In the genomic region with DNA sequence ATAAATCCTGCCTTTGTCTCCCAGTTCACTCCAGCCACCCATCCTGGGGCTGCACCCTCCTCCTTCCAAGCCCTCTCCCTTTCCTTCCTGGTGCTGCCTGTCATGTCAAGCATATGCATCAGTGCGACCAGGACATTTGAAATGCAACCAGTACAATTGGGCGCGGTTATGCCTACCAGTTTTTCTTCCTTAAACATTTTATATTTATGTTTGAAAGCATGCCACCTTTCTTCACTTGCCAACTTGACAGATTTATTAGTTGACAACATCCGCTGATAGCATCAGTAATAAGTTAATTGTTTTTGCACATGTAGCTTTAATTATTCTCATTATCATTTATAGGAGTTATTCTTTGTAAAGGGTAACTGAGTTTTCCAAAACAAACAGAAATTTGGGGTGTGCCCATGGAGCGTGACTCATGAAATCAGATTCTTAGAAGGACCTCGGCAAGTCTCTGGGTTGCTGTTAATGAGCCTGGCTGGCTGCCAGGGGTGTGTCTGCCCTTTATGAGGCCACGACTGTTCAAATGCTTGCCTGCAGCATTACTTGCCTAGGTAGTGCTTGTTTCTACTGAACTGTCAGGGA, we compare ENCODE assay signal across 9 cellular contexts. TPM values are rescaled to one million over a fixed set of nuclear protein-coding genes. Genes with fewer than 3 reads are reported as not detected.
DNase-seq lines count a peak whose midpoint lies in the region; ATAC-seq, FAIRE-seq and TF ChIP-seq lines count a peak whose summit lies in the region.
"Had no signal": no experiment of that assay in that cellular context is flagged by ENCODE, and none has a peak within 500 bp of the region (broad histone marks: within the 10 kb centered on the region; RNA-seq: fewer than 3 reads in every experiment).

No MANE protein-coding gene starts in this region.

- no peak overlapping the region for H2BK15ac ChIP-seq in mesenchymal stem cell (ENCODE audit: low read depth, poor library complexity, severe bottlenecking)

- POLR2A ChIA-PET in K562 (lab: Yijun Ruan, JAX) = interaction anchor here (1.1 kb wide), 1 partner anchor 16 kb away, joined by 5 read pairs; no protein-coding TSS in a partner anchor

- TF ChIP-seq CTCF in HFF-Myc (IDR thresholded peaks at IDR 0.05; ENCODE audit: low read depth, low read length, missing control alignments) (no peak), K562 (IDR thresholded peaks at IDR 0.05 in 2 of 3, conservative IDR thresholded peaks at IDR 0.05 in 1 of 3; ENCODE audit: insufficient read depth in 2 of 3, low read depth in 1 of 3, low read length in 3 of 3) (no peak)

- no peak overlapping the region for H2BK120ac ChIP-seq in mesenchymal stem cell (ENCODE audit: low read depth, low read length)

- no peak overlapping the region for H2BK5ac ChIP-seq in mesenchymal stem cell (ENCODE audit: low read depth, low read length, poor library complexity, severe bottlenecking)

- no peak overlapping the region for H2AK5ac ChIP-seq in mesenchymal stem cell (ENCODE audit: low read length, severe bottlenecking)

- no peaks in the 10 kb centered on the region for H4K20me1 ChIP-seq in K562 (replicated peaks; ENCODE audit: control insufficient read depth, insufficient read depth, low read length)

- H3K9me3 ChIP-seq in K562 (replicated peaks; ENCODE audit: control insufficient read depth, insufficient read depth, low read depth, low read length) (no peaks in the 10 kb centered on the region), mesenchymal stem cell (ENCODE audit: control insufficient read depth, low read length) (peaks cover 7% of the 10 kb centered on the region)

- intact Hi-C loops in K562 (cut with micrococcal nuclease) = no loop called here

- peak; percentile 96 for ATAC-seq in K562
- no peak for ATAC-seq in GM19452 (IDR thresholded peaks at IDR 0.05; ENCODE audit: unreplicated experiment)

- H2AFZ ChIP-seq in K562 (ENCODE audit: low read depth, low read length) (no peak overlapping the region), mesenchymal stem cell (ENCODE audit: low read depth, low read length) (no peak overlapping the region)

- no peaks in the 10 kb centered on the region for H3K79me2 ChIP-seq in K562 (ENCODE audit: control insufficient read depth, insufficient read depth, low read length)

- in situ Hi-C loops in K562 (cut with MboI) = no loop called here

- H4K91ac ChIP-seq in mesenchymal stem cell (ENCODE audit: low read length) = no peak overlapping the region

- DNase-seq in HFF-Myc (ENCODE audit: extremely low read depth, low read depth) = peak; percentile 90
- peak; percentile 58 for DNase-seq in NCI-H2227 (lab: John Stamatoyannopoulos, UW; ENCODE audit: unreplicated experiment)
- DNase-seq in K562 (ENCODE audit: extremely low read depth in 1 of 4, low spot score in 3 of 4) = peak; percentile 45 to 94 (median 63)
- peak; percentile 45 for DNase-seq in mesenchymal stem cell
- DNase-seq in activated T-cell treated with anti-CD3 and anti-CD28 coated beads, Interleukin-2, amount 50 U/mL, for 1 hour = no peak
- DNase-seq in C1 segment of cervical spinal cord (lab: John Stamatoyannopoulos, UW) = no peak
- no peak for DNase-seq in pons (ENCODE audit: low spot score)

- TF ChIP-seq POLR2A in K562 (conservative IDR thresholded peaks at IDR 0.05) = no peak

- TF ChIP-seq RAD21 in K562 (CRISPR knock-in tag; conservative IDR thresholded peaks at IDR 0.05 in 1 of 2, IDR thresholded peaks at IDR 0.05 in 1 of 2) = peak in 1 of 2 experiments; percentile 6; a peak in 2 of 4 replicates

- H4K8ac ChIP-seq in mesenchymal stem cell (ENCODE audit: low read length) = no peak overlapping the region

- H3K36me3 ChIP-seq in K562 (ENCODE audit: control insufficient read depth, insufficient read depth, low read length) (no peaks in the 10 kb centered on the region), mesenchymal stem cell (ENCODE audit: control insufficient read depth in 1 of 2, insufficient read depth in 2 of 2, low read depth in 1 of 2, low read length in 2 of 2) (no peaks in the 10 kb centered on the region)

- no peak overlapping the region for H3K4ac ChIP-seq in mesenchymal stem cell (ENCODE audit: low read depth in 1 of 2, low read length in 2 of 2)

- H3K23ac ChIP-seq in mesenchymal stem cell (ENCODE audit: low read length in 2 of 2) = no peak overlapping the region

- no peaks in the 10 kb centered on the region; a peak in 1 of 5 replicates for H3K27me3 ChIP-seq in K562 (ENCODE audit: control insufficient read depth in 2 of 2, insufficient read depth in 2 of 2, low read length in 2 of 2)
- peaks cover 0 to 3% of the 10 kb centered on the region in 2 experiments for H3K27me3 ChIP-seq in mesenchymal stem cell (ENCODE audit: control insufficient read depth in 1 of 2, insufficient read depth in 1 of 2, low read length in 2 of 2)

- H3K4me1 ChIP-seq in K562 (replicated peaks in 1 of 2; ENCODE audit: control insufficient read depth in 2 of 2, insufficient read depth in 2 of 2, low read length in 2 of 2) = peaks cover 10 to 12% of the 10 kb centered on the region in 2 experiments
- H3K4me1 ChIP-seq in mesenchymal stem cell (ENCODE audit: control insufficient read depth, insufficient read depth, low read depth, low read length) = peaks cover 2% of the 10 kb centered on the region

- H3K9me1 ChIP-seq in K562 (ENCODE audit: control insufficient read depth, insufficient read depth, low read length) = no peaks in the 10 kb centered on the region

- CTCF ChIA-PET in K562 (lab: Yijun Ruan, JAX; ENCODE audit: low intra/inter-chr PET ratio) = no interaction called here

- no peak; the same call in 1 of the 2 replicates for TF ChIP-seq EP300 in K562 (IDR thresholded peaks at IDR 0.05; ENCODE audit: low read length)

- H3K4me3 ChIP-seq in HFF-Myc (replicated peaks; ENCODE audit: low read depth, low read length) (no peak overlapping the region), K562 (no peak overlapping the region), mesenchymal stem cell (ENCODE audit: insufficient read depth in 1 of 2, low read depth in 1 of 2, low read length in 2 of 2) (no peak overlapping the region)

- BruUV-seq in K562 (replicated peaks; lab: Mats Ljungman, UMichigan) = no TSS peak

- no peak overlapping the region for H2BK12ac ChIP-seq in mesenchymal stem cell (ENCODE audit: low read length in 2 of 2)

- WGBS in K562 (ENCODE audit: insufficient coverage, low coverage, missing lambda C conversion rate) = 6% methylated on average over 7 of the region's 7 CpGs
- WGBS in mesenchymal stem cell = 62% methylated on average over 5 of the region's 7 CpGs

- FAIRE-seq in K562 (lab: Jason Lieb, UNC) = peak; percentile 97
- FAIRE-seq: colon had no signal

- H3K14ac ChIP-seq in mesenchymal stem cell (ENCODE audit: low read length in 2 of 2) = no peak overlapping the region

- H3K27ac ChIP-seq in K562 (ENCODE audit: extremely low read depth, low read depth, low read length) (no peak overlapping the region), mesenchymal stem cell (ENCODE audit: low read length, poor library complexity, severe bottlenecking) (no peak overlapping the region)

- no peak overlapping the region for H3K18ac ChIP-seq in mesenchymal stem cell (ENCODE audit: low read depth in 1 of 2, low read length in 2 of 2)

- no peak overlapping the region; a peak in 1 of 4 replicates for H3K9ac ChIP-seq in K562 (ENCODE audit: insufficient read depth in 1 of 2, low read depth in 2 of 2, low read length in 2 of 2)
- no peak overlapping the region for H3K9ac ChIP-seq in mesenchymal stem cell (ENCODE audit: low read length)

- no peaks in the 10 kb centered on the region for H3K79me1 ChIP-seq in mesenchymal stem cell (replicated peaks; ENCODE audit: low read length, poor library complexity, severe bottlenecking)

- H3K4me2 ChIP-seq in K562 (ENCODE audit: insufficient read depth, low read length) (peak overlapping the region; percentile 10; the same call in 1 of the 2 replicates), mesenchymal stem cell (ENCODE audit: low read length, poor library complexity, severe bottlenecking) (no peak overlapping the region)

RNA-seq across cellular contexts. Expression of gene IL1B, which starts 32.8 kb away (rescaled TPM):
- not detected in 2 replicates for total RNA-seq in K562 (2011; cell fraction: chromatin; rRNA removed; ENCODE audit: low replicate concordance)
- not detected in 2 replicates for total RNA-seq in K562 (2011; cell fraction: nucleolus; rRNA removed)
- total RNA-seq in K562 (2011; cell fraction: nucleoplasm; rRNA removed) = not detected in 2 replicates
- total RNA-seq in K562 (2014; rRNA removed) (not detected in 2 replicates), K562 (2014; rRNA removed; fragmentation: Illumina TruSeq; extraction: Trizol) (not detected in 2 replicates), K562 (2015; rRNA removed; fragmentation: Illumina TruSeq; extraction: Trizol) (0.29 TPM in 1 of 2 replicates, not detected in the other), K562 (2021) (not detected in 2 replicates)
- polyA plus RNA-seq in K562 (2011; rRNA removed) (0.09 TPM in 1 of 2 replicates, not detected in the other), K562 (2014; fragmentation: Illumina TruSeq; extraction: Trizol) (not detected in 2 replicates), K562 (2014; fragmentation: Nextera tagmentation; extraction: Ambion mirVana) (not detected), K562 (2014; rRNA removed) (not detected in 2 replicates)
- not detected in 2 replicates for polyA plus RNA-seq in K562 (2011; cell fraction: cytosol; rRNA removed)
- polyA plus RNA-seq in K562 (2011; cell fraction: nucleus; rRNA removed) = not detected in 2 replicates
- 0.06 and 0.13 TPM in 2 replicates for polyA plus RNA-seq in K562 (2012)
- polyA minus RNA-seq in K562 (2011; rRNA and poly(A)+ RNA removed) = not detected in 2 replicates
- not detected in 2 replicates for polyA minus RNA-seq in K562 (2011; cell fraction: cytosol; rRNA and poly(A)+ RNA removed)
- not detected in 2 replicates for polyA minus RNA-seq in K562 (2011; cell fraction: nucleus; rRNA and poly(A)+ RNA removed)
- 5.3 TPM for polyA plus RNA-seq in mesenchymal stem cell (2013, experiment 1 of 2)
- polyA plus RNA-seq in mesenchymal stem cell (2013, experiment 2 of 2) = 5.7 TPM

RNA-seq across cellular contexts. Expression of gene IL37, which starts 41.6 kb away (rescaled TPM):
- total RNA-seq in K562 (2011; cell fraction: chromatin; rRNA removed; ENCODE audit: low replicate concordance) = not detected in 2 replicates
- total RNA-seq in K562 (2011; cell fraction: nucleolus; rRNA removed) = not detected in 2 replicates
- total RNA-seq in K562 (2011; cell fraction: nucleoplasm; rRNA removed) = not detected in 2 replicates
- total RNA-seq in K562 (2014; rRNA removed) (not detected in 2 replicates), K562 (2014; rRNA removed; fragmentation: Illumina TruSeq; extraction: Trizol) (not detected in 2 replicates), K562 (2015; rRNA removed; fragmentation: Illumina TruSeq; extraction: Trizol) (not detected in 2 replicates), K562 (2021) (not detected in 2 replicates)
- polyA plus RNA-seq in K562 (2011; rRNA removed) (not detected in 2 replicates), K562 (2014; fragmentation: Illumina TruSeq; extraction: Trizol) (not detected in 2 replicates), K562 (2014; fragmentation: Nextera tagmentation; extraction: Ambion mirVana) (not detected), K562 (2014; rRNA removed) (not detected in 2 replicates)
- 0.09 TPM in 1 of 2 replicates, not detected in the other for polyA plus RNA-seq in K562 (2011; cell fraction: cytosol; rRNA removed)
- polyA plus RNA-seq in K562 (2011; cell fraction: nucleus; rRNA removed) = 0.48 TPM in 1 of 2 replicates, not detected in the other
- polyA plus RNA-seq in K562 (2012) = not detected in 2 replicates
- polyA minus RNA-seq in K562 (2011; rRNA and poly(A)+ RNA removed) = not detected in 2 replicates
- not detected in 2 replicates for polyA minus RNA-seq in K562 (2011; cell fraction: cytosol; rRNA and poly(A)+ RNA removed)
- not detected in 2 replicates for polyA minus RNA-seq in K562 (2011; cell fraction: nucleus; rRNA and poly(A)+ RNA removed)
- not detected for polyA plus RNA-seq in mesenchymal stem cell (2013, experiment 1 of 2)
- not detected for polyA plus RNA-seq in mesenchymal stem cell (2013, experiment 2 of 2)

Comparison
In these comparisons a context has a peak if more than half of its experiments do, and no peak if none do; other contexts are left out.
1. DNase-seq: peak in HFF-Myc (single experiment), NCI-H2227 (single experiment), K562 (4 of 4) and mesenchymal stem cell (single experiment); none in activated T-cell treated with anti-CD3 and anti-CD28 coated beads, Interleukin-2, amount 50 U/mL, for 1 hour (single experiment), C1 segment of cervical spinal cord (0 of 14) and pons (single experiment).